In genomic region chr13:93794197-93794885, GRCh38 we compare ENCODE assay signal across 10 cellular contexts.
A peak's percentile ranks its signal among the peaks of the same experiment; 100 is the strongest.
DNase-seq lines count a peak whose midpoint lies in the region; ATAC-seq and TF ChIP-seq lines count a peak whose summit lies in the region.
"Had no signal": no experiment of that assay in that cellular context is flagged by ENCODE, and none has a peak within 500 bp of the region (broad histone marks: within the 10 kb centered on the region; RNA-seq: fewer than 3 reads in every experiment).

No MANE protein-coding gene starts in this region.

- peaks cover 23% of the 10 kb centered on the region for H3K4me1 Mint-ChIP-seq in activated CD8-positive, alpha-beta T cell treated with anti-CD3 and anti-CD28 coated beads for 36 hours (ENCODE audit: low read depth)

- peak; percentile 29 to 33 for DNase-seq in activated CD4-positive, alpha-beta T cell treated with anti-CD3 and anti-CD28 coated beads for 24 hours (ENCODE audit: low read depth in 2 of 2)
- DNase-seq in activated CD4-positive, alpha-beta T cell treated with anti-CD3 and anti-CD28 coated beads for 1 hour = no peak
- DNase-seq in activated CD8-positive, alpha-beta T cell treated with anti-CD3 and anti-CD28 coated beads for 36 hours = peak; percentile 81
- DNase-seq in stimulated activated CD8-positive, alpha-beta memory T cell treated with anti-CD3 and anti-CD28 coated beads, Interleukin-7, amount 100 ng/mL, for 48 hours (ENCODE audit: extremely low read depth in 1 of 2, low read depth in 1 of 2) = peak; percentile 39 to 62
- no peak for DNase-seq in NCI-H1105 treated with DMSO at 0.1 percent for 48 hours (lab: John Stamatoyannopoulos, UW)
- no peak for DNase-seq in NCI-H128 (lab: John Stamatoyannopoulos, UW; ENCODE audit: unreplicated experiment)
- DNase-seq in activated gamma-delta T cell (lab: John Stamatoyannopoulos, UW) = no peak
- DNase-seq: NCI-H1092, sigmoid colon had no signal

- H3K4me3 Mint-ChIP-seq in activated CD8-positive, alpha-beta T cell treated with anti-CD3 and anti-CD28 coated beads for 36 hours = no peak overlapping the region

- H3K36me3 Mint-ChIP-seq in activated CD8-positive, alpha-beta T cell treated with anti-CD3 and anti-CD28 coated beads for 36 hours (ENCODE audit: low read depth) = no peaks in the 10 kb centered on the region

- H3K27me3 Mint-ChIP-seq in activated CD8-positive, alpha-beta T cell treated with anti-CD3 and anti-CD28 coated beads for 36 hours = peaks cover 22% of the 10 kb centered on the region

- H3K9me3 Mint-ChIP-seq in activated CD8-positive, alpha-beta T cell treated with anti-CD3 and anti-CD28 coated beads for 36 hours = peaks cover 5% of the 10 kb centered on the region

- intact Hi-C loops in activated CD8-positive, alpha-beta T cell treated with anti-CD3 and anti-CD28 coated beads for 36 hours (cut with micrococcal nuclease) = no loop called here

- ATAC-seq in HG02938 (IDR thresholded peaks at IDR 0.05; ENCODE audit: unreplicated experiment) = peak; percentile 78
- peak; percentile 94 for ATAC-seq in activated CD8-positive, alpha-beta T cell treated with anti-CD3 and anti-CD28 coated beads for 36 hours

- TF ChIP-seq CTCF in activated CD8-positive, alpha-beta T cell treated with anti-CD3 and anti-CD28 coated beads for 36 hours (IDR thresholded peaks at IDR 0.05) = no peak

- no peak overlapping the region for H3K27ac Mint-ChIP-seq in activated CD8-positive, alpha-beta T cell treated with anti-CD3 and anti-CD28 coated beads for 36 hours

- POLR2A ChIA-PET in activated CD8-positive, alpha-beta T cell treated with anti-CD3 and anti-CD28 coated beads for 36 hours (lab: Charles Lee) = no interaction called here

- CTCF ChIA-PET in activated CD8-positive, alpha-beta T cell treated with anti-CD3 and anti-CD28 coated beads for 36 hours (lab: Charles Lee) = no interaction called here

Comparison
In these comparisons a context has a peak if more than half of its experiments do, and no peak if none do; other contexts are left out.
1. DNase-seq: peak in activated CD4-positive, alpha-beta T cell treated with anti-CD3 and anti-CD28 coated beads for 24 hours (2 of 2), activated CD8-positive, alpha-beta T cell treated with anti-CD3 and anti-CD28 coated beads for 36 hours (single experiment) and stimulated activated CD8-positive, alpha-beta memory T cell treated with anti-CD3 and anti-CD28 coated beads, Interleukin-7, amount 100 ng/mL, for 48 hours (2 of 2); none in activated CD4-positive, alpha-beta T cell treated with anti-CD3 and anti-CD28 coated beads for 1 hour (single experiment), NCI-H1105 treated with DMSO at 0.1 percent for 48 hours (single experiment), NCI-H128 (single experiment) and activated gamma-delta T cell (single experiment).